ENCODE assay signal across 8 cellular contexts in genomic region chr11:77411717-77412441, GRCh38.
DNase-seq lines count a peak whose midpoint lies in the region; ATAC-seq and TF ChIP-seq lines count a peak whose summit lies in the region.

No MANE protein-coding gene starts in this region.

- H3K4me3 ChIP-seq in NT2/D1 (ENCODE audit: insufficient read length, low read depth): peak overlapping the region; percentile 61
- peak overlapping the region; percentile 66 to 79 (median 70) for H3K4me3 ChIP-seq in esophagus muscularis mucosa

- peak; percentile 87 for DNase-seq in AG08395 (ENCODE audit: low spot score)
- DNase-seq in NT2/D1 (ENCODE audit: low read depth, low spot score): peak; percentile 85
- peak; percentile 85 for DNase-seq in activated T-cell treated with anti-CD3 and anti-CD28 coated beads, Interleukin-2, amount 50 U/mL, for 24 hours
- peak; percentile 96 for DNase-seq in esophagus muscularis mucosa (ENCODE audit: extremely low spot score)
- peak; percentile 84 for DNase-seq in myocyte (ENCODE audit: low read depth)
- peak; percentile 59 for DNase-seq in stimulated activated CD8-positive, alpha-beta memory T cell treated with anti-CD3 and anti-CD28 coated beads, Interleukin-7, amount 100 ng/mL, for 24 hours (ENCODE audit: low read depth)

- H3K4me3 Mint-ChIP-seq in activated T-cell treated with anti-CD3 and anti-CD28 coated beads, Interleukin-2, amount 50 U/mL, for 24 hours: peak overlapping the region; percentile 92

- H3K27ac ChIP-seq in esophagus muscularis mucosa (replicated peaks in 1 of 4): peak overlapping the region; percentile 84 to 91 (median 90)

- no peaks in the 10 kb centered on the region for H3K27me3 Mint-ChIP-seq in activated T-cell treated with anti-CD3 and anti-CD28 coated beads, Interleukin-2, amount 50 U/mL, for 24 hours

- TF ChIP-seq EP300 in esophagus muscularis mucosa (IDR thresholded peaks at IDR 0.05): no peak

- H3K9me3 ChIP-seq in NT2/D1 (ENCODE audit: insufficient read depth, low read length) (no peaks in the 10 kb centered on the region), esophagus muscularis mucosa (no peaks in the 10 kb centered on the region)

- H3K9me3 Mint-ChIP-seq in activated T-cell treated with anti-CD3 and anti-CD28 coated beads, Interleukin-2, amount 50 U/mL, for 24 hours: no peaks in the 10 kb centered on the region

- intact Hi-C loops in esophagus muscularis mucosa (cut with DNase I): loop anchor here (5.0 to 10.0 kb wide), 2 partner anchors 57 to 60 kb away; partner anchors contain the start of gene PAK1

- H3K27ac Mint-ChIP-seq in activated T-cell treated with anti-CD3 and anti-CD28 coated beads, Interleukin-2, amount 50 U/mL, for 24 hours: peak overlapping the region; percentile 88

- H3K36me3 ChIP-seq in NT2/D1 (ENCODE audit: insufficient read depth, insufficient read length, low read length) (no peaks in the 10 kb centered on the region), esophagus muscularis mucosa (no peaks in the 10 kb centered on the region)

- peaks cover 44% of the 10 kb centered on the region for H3K4me1 Mint-ChIP-seq in activated T-cell treated with anti-CD3 and anti-CD28 coated beads, Interleukin-2, amount 50 U/mL, for 24 hours (ENCODE audit: low read depth)

- TF ChIP-seq POLR2A in esophagus muscularis mucosa (IDR thresholded peaks at IDR 0.05; ENCODE audit: low read depth): no peak

- WGBS in esophagus muscularis mucosa: 7% methylated on average over 2 of the region's 33 CpGs

- TF ChIP-seq CTCF in esophagus muscularis mucosa (IDR thresholded peaks at IDR 0.05): peak in 1 of 3 experiments; percentile 17

- H3K36me3 Mint-ChIP-seq in activated T-cell treated with anti-CD3 and anti-CD28 coated beads, Interleukin-2, amount 50 U/mL, for 24 hours (ENCODE audit: low read depth): peaks cover 3% of the 10 kb centered on the region

- ATAC-seq in GM18907 (IDR thresholded peaks at IDR 0.05; ENCODE audit: unreplicated experiment) (peak; percentile 91), HG03139 (IDR thresholded peaks at IDR 0.05; ENCODE audit: unreplicated experiment) (peak; percentile 90)

- H3K27me3 ChIP-seq in NT2/D1 (ENCODE audit: insufficient read depth, insufficient read length) (no peaks in the 10 kb centered on the region), esophagus muscularis mucosa (no peaks in the 10 kb centered on the region)

- peak overlapping the region; percentile 88 for H3K9ac ChIP-seq in NT2/D1 (ENCODE audit: insufficient read length, low read depth)

- no peaks in the 10 kb centered on the region for H3K4me1 ChIP-seq in NT2/D1 (ENCODE audit: insufficient read depth, insufficient read length)
- peaks cover 9 to 51% (median 42%) of the 10 kb centered on the region in 4 donors for H3K4me1 ChIP-seq in esophagus muscularis mucosa

Comparison
In these comparisons a context has a peak if more than half of its experiments do, and no peak if none do; other contexts are left out.
1. Peak in every context shown above with its lines: DNase-seq, ATAC-seq, H3K4me3 ChIP-seq and H3K27ac ChIP-seq.